Comparison of ENCODE assay signal across 8 cellular contexts in the genomic region with DNA sequence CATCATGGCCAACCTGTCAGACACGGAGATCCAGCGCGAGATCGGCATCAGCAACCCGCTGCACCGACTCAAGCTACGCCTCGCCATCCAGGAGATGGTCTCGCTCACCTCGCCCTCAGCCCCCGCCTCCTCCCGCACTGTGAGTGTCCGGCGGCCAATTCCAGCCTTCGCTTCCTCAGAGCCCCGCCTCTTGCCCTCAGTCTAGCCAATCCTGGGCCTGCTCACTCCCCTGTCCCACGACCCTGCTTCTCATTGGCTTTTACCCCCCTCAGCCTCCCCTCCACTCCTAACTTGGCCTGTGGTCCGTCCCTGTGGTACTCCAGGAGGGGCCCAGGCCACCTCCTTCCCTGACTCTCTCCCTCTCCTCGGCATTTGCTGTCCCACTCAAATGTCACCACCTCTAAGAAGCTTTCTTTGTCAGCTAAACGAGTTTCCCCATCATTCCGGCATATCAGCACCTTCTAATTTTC. TPM values are rescaled to one million over a fixed set of nuclear protein-coding genes. Genes with fewer than 3 reads are reported as not detected.
DNase-seq lines count a peak whose midpoint lies in the region; ATAC-seq and TF ChIP-seq lines count a peak whose summit lies in the region.

No MANE protein-coding gene starts in this region.

- intact Hi-C loops in naive thymus-derived CD4-positive, alpha-beta T cell (cut with micrococcal nuclease), result loop anchor here (2.0 to 10.0 kb wide), 4 partner anchors 14 to 348 kb away; partner anchors contain the start of genes C19orf73 (in 1 of the 2), PPFIA3 (in 1 of the 2) and SLC17A7 (in 1 of the 2)
- intact Hi-C loops in stomach (cut with DNase I; ENCODE audit: low total_unique reads), result no loop called here

- no peaks in the 10 kb centered on the region for H3K27me3 ChIP-seq in BE2C
- H3K27me3 ChIP-seq in GM23248 (replicated peaks; ENCODE audit: insufficient read depth), result no peaks in the 10 kb centered on the region
- no peaks in the 10 kb centered on the region for H3K27me3 ChIP-seq in naive thymus-derived CD4-positive, alpha-beta T cell (ENCODE audit: control insufficient read depth in 2 of 2, insufficient read depth in 2 of 2, low read length in 2 of 2)
- H3K27me3 ChIP-seq in stomach, result no peaks in the 10 kb centered on the region

- H3K9ac ChIP-seq in GM23248, result peak overlapping the region; percentile 61

- H3K4me3 ChIP-seq in BE2C (ENCODE audit: low read depth, low read length), result peak overlapping the region; percentile 66
- peak overlapping the region; percentile 82 for H3K4me3 ChIP-seq in GM23248
- H3K4me3 ChIP-seq in fibroblast of pulmonary artery (replicated peaks; ENCODE audit: low read depth, low read length), result peak overlapping the region; percentile 74
- H3K4me3 ChIP-seq in naive thymus-derived CD4-positive, alpha-beta T cell (ENCODE audit: low read length), result peak overlapping the region; percentile 41
- peak overlapping the region; percentile 43 to 49 (median 44) for H3K4me3 ChIP-seq in stomach

- POLR2A ChIA-PET in naive thymus-derived CD4-positive, alpha-beta T cell (lab: Charles Lee), result interaction anchor here (0.6 to 1.0 kb wide), 2 partner anchors 29 to 734 kb away, joined by 3 read pairs; partner anchors contain the start of genes AKT1S1 and LIN7B

- H3K4me1 Mint-ChIP-seq in activated T-helper 17 cell treated with anti-CD3 and anti-CD28 coated beads, Interleukin-2, amount 50 U/mL, for 72 hours, result peaks cover 23% of the 10 kb centered on the region
- H3K4me1 Mint-ChIP-seq in naive thymus-derived CD4-positive, alpha-beta T cell, result peaks cover 17 to 29% (median 27%) of the 10 kb centered on the region in 7 donors

- ATAC-seq in activated T-helper 17 cell treated with anti-CD3 and anti-CD28 coated beads, Interleukin-2, amount 50 U/mL, for 72 hours (replicated peaks), result peak; percentile 96
- peak; percentile 90 for ATAC-seq in naive thymus-derived CD4-positive, alpha-beta T cell
- ATAC-seq in GM19328 (IDR thresholded peaks at IDR 0.05; ENCODE audit: unreplicated experiment), result no peak

- 3 to 4% methylated on average over 17 to 21 of the region's 21 CpGs for WGBS in GM23248 (ENCODE audit: low coverage in 1 of 2, low lambda C conversion rate in 2 of 2, missing lambda C conversion rate in 2 of 2), 2 experiments
- WGBS in stomach, 5 donors, result 2% methylated on average over 21 of the region's 21 CpGs

- TF ChIP-seq CTCF in BE2C (IDR thresholded peaks at IDR 0.05; ENCODE audit: low read depth, low read length) (no peak), fibroblast of pulmonary artery (IDR thresholded peaks at IDR 0.05; ENCODE audit: low read length, missing control alignments) (no peak), stomach (IDR thresholded peaks at IDR 0.05) (no peak)

- H3K27ac ChIP-seq in GM23248 (no peak overlapping the region), stomach (no peak overlapping the region)
- H3K27ac ChIP-seq in naive thymus-derived CD4-positive, alpha-beta T cell (ENCODE audit: low read depth, low read length), result no peak overlapping the region

- no peaks in the 10 kb centered on the region for H3K79me2 ChIP-seq in GM23248 (ENCODE audit: insufficient read depth)

- in situ Hi-C loops in GM23248 (cut with MboI), result no loop called here

- no peaks in the 10 kb centered on the region for H3K9me3 Mint-ChIP-seq in activated T-helper 17 cell treated with anti-CD3 and anti-CD28 coated beads, Interleukin-2, amount 50 U/mL, for 72 hours
- H3K9me3 Mint-ChIP-seq in naive thymus-derived CD4-positive, alpha-beta T cell, result peaks cover 0 to 1% (median 0%) of the 10 kb centered on the region in 11 donors

- no peaks in the 10 kb centered on the region; the same call in 1 of the 2 replicates for H3K36me3 ChIP-seq in BE2C
- no peaks in the 10 kb centered on the region for H3K36me3 ChIP-seq in GM23248 (ENCODE audit: low read depth)
- H3K36me3 ChIP-seq in naive thymus-derived CD4-positive, alpha-beta T cell (ENCODE audit: control insufficient read depth in 2 of 3, insufficient read depth in 3 of 3, low read length in 3 of 3), result no peaks in the 10 kb centered on the region
- H3K36me3 ChIP-seq in stomach, result no peaks in the 10 kb centered on the region

- peaks cover 28% of the 10 kb centered on the region for H3K27me3 Mint-ChIP-seq in activated T-helper 17 cell treated with anti-CD3 and anti-CD28 coated beads, Interleukin-2, amount 50 U/mL, for 72 hours
- peaks cover 26 to 41% (median 34%) of the 10 kb centered on the region in 5 donors for H3K27me3 Mint-ChIP-seq in naive thymus-derived CD4-positive, alpha-beta T cell

- H4K20me1 ChIP-seq in GM23248 (ENCODE audit: insufficient read depth), result no peaks in the 10 kb centered on the region

- no peaks in the 10 kb centered on the region for H3K9me2 ChIP-seq in GM23248 (ENCODE audit: insufficient read depth)

- CTCF ChIA-PET in naive thymus-derived CD4-positive, alpha-beta T cell (lab: Charles Lee), result interaction anchor here (1.6 kb wide), 1 partner anchor 45 kb away, joined by 3 read pairs; no protein-coding TSS in a partner anchor

- H3K4me3 Mint-ChIP-seq in activated T-helper 17 cell treated with anti-CD3 and anti-CD28 coated beads, Interleukin-2, amount 50 U/mL, for 72 hours, result peak overlapping the region; percentile 77
- peak overlapping the region; percentile 66 to 94 (median 77) for H3K4me3 Mint-ChIP-seq in naive thymus-derived CD4-positive, alpha-beta T cell

- H3K36me3 Mint-ChIP-seq in activated T-helper 17 cell treated with anti-CD3 and anti-CD28 coated beads, Interleukin-2, amount 50 U/mL, for 72 hours (ENCODE audit: low read depth), result no peaks in the 10 kb centered on the region
- peaks cover 0 to 2% (median 0%) of the 10 kb centered on the region in 5 donors for H3K36me3 Mint-ChIP-seq in naive thymus-derived CD4-positive, alpha-beta T cell

- no peak for TF ChIP-seq POLR2A in stomach (IDR thresholded peaks at IDR 0.05)

- H3K9me3 ChIP-seq in BE2C (no peaks in the 10 kb centered on the region), GM23248 (ENCODE audit: low read depth) (no peaks in the 10 kb centered on the region), stomach (no peaks in the 10 kb centered on the region)
- no peaks in the 10 kb centered on the region for H3K9me3 ChIP-seq in naive thymus-derived CD4-positive, alpha-beta T cell (ENCODE audit: control insufficient read depth in 2 of 3, low read length in 3 of 3)

- H3F3A ChIP-seq in GM23248 (ENCODE audit: insufficient read depth), result peaks cover 5% of the 10 kb centered on the region; the same call in 1 of the 2 replicates

- H3K4me2 ChIP-seq in GM23248 (ENCODE audit: unreplicated experiment), result peak overlapping the region; percentile 68

- TF ChIP-seq EP300 in stomach (IDR thresholded peaks at IDR 0.05), result no peak

- DNase-seq in BE2C (peak; percentile 97), GM23248 (peak; percentile 96), NCI-H526 (lab: John Stamatoyannopoulos, UW) (peak; percentile 89 to 97), fibroblast of pulmonary artery (ENCODE audit: low read depth) (peak; percentile 92), stomach (peak; percentile 91)
- DNase-seq in naive thymus-derived CD4-positive, alpha-beta T cell, result peak in 5 of 9 donors; percentile 18 to 79 (median 34)

- H2AFZ ChIP-seq in GM23248, result peak overlapping the region; percentile 99

- H3K27ac Mint-ChIP-seq in activated T-helper 17 cell treated with anti-CD3 and anti-CD28 coated beads, Interleukin-2, amount 50 U/mL, for 72 hours, result no peak overlapping the region
- H3K27ac Mint-ChIP-seq in naive thymus-derived CD4-positive, alpha-beta T cell, result peak overlapping the region in 2 of 9 donors; percentile 20 to 78

- H3K4me1 ChIP-seq in BE2C (peaks cover 4% of the 10 kb centered on the region), GM23248 (ENCODE audit: insufficient read depth) (peaks cover 4% of the 10 kb centered on the region; the same call in 1 of the 2 replicates), stomach (peaks cover 10 to 29% (median 26%) of the 10 kb centered on the region in 4 donors)
- H3K4me1 ChIP-seq in naive thymus-derived CD4-positive, alpha-beta T cell (ENCODE audit: control insufficient read depth in 2 of 2, insufficient read depth in 2 of 2, low read length in 2 of 2), result peaks cover 0 to 7% of the 10 kb centered on the region in 2 donors

RNA-seq across cellular contexts. Expression of gene HRC, which starts 12.3 kb away (rescaled TPM):
- polyA plus RNA-seq in BE2C (2012; ENCODE audit: insufficient read depth, insufficient read length, low read depth), result 0.22 TPM
- total RNA-seq in GM23248 (2014; rRNA removed; shearing (Covaris generic)), result not detected in 2 replicates
- polyA plus RNA-seq in GM23248 (2016; fragmentation: Nextera tagmentation; extraction: Ambion mirVana) (0.10 TPM in 1 of 2 replicates, not detected in the other), stomach (under 1 TPM; 0.44 to 0.83 (median 0.61) TPM)
- total RNA-seq in activated T-helper 17 cell treated with anti-CD3 and anti-CD28 coated beads, Interleukin-2, amount 50 U/mL, for 72 hours, result not detected
- total RNA-seq in naive thymus-derived CD4-positive, alpha-beta T cell, result not detected
- not detected for polyA plus RNA-seq in naive thymus-derived CD4-positive, alpha-beta T cell
- 1 to 10 TPM in 2 of 5 donors, not detected in 3; 1.7 to 8.1 TPM for total RNA-seq in stomach

RNA-seq across cellular contexts. Expression of gene TRPM4, which starts 14.7 kb away (rescaled TPM):
- polyA plus RNA-seq in BE2C (2012; ENCODE audit: insufficient read depth, insufficient read length, low read depth), result 4.1 TPM
- total RNA-seq in GM23248 (2014; rRNA removed; shearing (Covaris generic)), result 18.4 and 18.8 TPM in 2 replicates
- polyA plus RNA-seq in GM23248 (2016; fragmentation: Nextera tagmentation; extraction: Ambion mirVana) (15.8 and 20.1 TPM in 2 replicates), stomach (10 to 100 TPM; 11.8 to 34.3 (median 26.6) TPM)
- total RNA-seq in activated T-helper 17 cell treated with anti-CD3 and anti-CD28 coated beads, Interleukin-2, amount 50 U/mL, for 72 hours, result under 1 TPM in 1 of 2 donors, not detected in 1; 0.52 TPM
- total RNA-seq in naive thymus-derived CD4-positive, alpha-beta T cell, result 1 to 10 TPM in 1 of 5 experiments, under 1 TPM in 3, not detected in 1; 0.72 to 3.2 (median 0.85) TPM
- under 1 TPM in 1 of 2 donors, not detected in 1; 0.13 TPM for polyA plus RNA-seq in naive thymus-derived CD4-positive, alpha-beta T cell
- total RNA-seq in stomach, result 1,000 to 10,000 TPM in 1 of 5 donors, 100 to 1,000 TPM in 3, 10 to 100 TPM in 1; 29.0 to 1,449 (median 158) TPM

RNA-seq across cellular contexts. Expression of gene PPFIA3, which starts 23.6 kb away (rescaled TPM):
- polyA plus RNA-seq in BE2C (2012; ENCODE audit: insufficient read depth, insufficient read length, low read depth), result 44.4 TPM
- 0.63 and 2.4 TPM in 2 replicates for total RNA-seq in GM23248 (2014; rRNA removed; shearing (Covaris generic))
- polyA plus RNA-seq in GM23248 (2016; fragmentation: Nextera tagmentation; extraction: Ambion mirVana) (1.2 TPM in 2 replicates), stomach (10 to 100 TPM in 1 of 3 donors, 1 to 10 TPM in 2; 7.2 to 19.7 (median 9.7) TPM)
- 1 to 10 TPM; 3.6 to 3.9 TPM for total RNA-seq in activated T-helper 17 cell treated with anti-CD3 and anti-CD28 coated beads, Interleukin-2, amount 50 U/mL, for 72 hours
- total RNA-seq in naive thymus-derived CD4-positive, alpha-beta T cell, result 1 to 10 TPM; 2.2 to 4.9 (median 3.3) TPM
- under 1 TPM; 0.15 to 0.54 TPM for polyA plus RNA-seq in naive thymus-derived CD4-positive, alpha-beta T cell
- 10 to 100 TPM in 1 of 5 donors, 1 to 10 TPM in 3, under 1 TPM in 1; 0.45 to 12.7 (median 4.2) TPM for total RNA-seq in stomach

RNA-seq across cellular contexts. Expression of gene C19orf73, which starts 24.0 kb away (rescaled TPM):
- 1.3 TPM for polyA plus RNA-seq in BE2C (2012; ENCODE audit: insufficient read depth, insufficient read length, low read depth)
- 0.86 TPM in 1 of 2 replicates, not detected in the other for total RNA-seq in GM23248 (2014; rRNA removed; shearing (Covaris generic))
- polyA plus RNA-seq in GM23248 (2016; fragmentation: Nextera tagmentation; extraction: Ambion mirVana), result 1.0 and 1.4 TPM in 2 replicates
- total RNA-seq in activated T-helper 17 cell treated with anti-CD3 and anti-CD28 coated beads, Interleukin-2, amount 50 U/mL, for 72 hours, result 1 to 10 TPM in 1 of 2 donors, under 1 TPM in 1; 0.50 to 1.3 TPM
- 1 to 10 TPM; 1.3 to 2.8 (median 2.2) TPM for total RNA-seq in naive thymus-derived CD4-positive, alpha-beta T cell
- polyA plus RNA-seq in naive thymus-derived CD4-positive, alpha-beta T cell, result 1 to 10 TPM; 4.3 to 4.8 TPM
- total RNA-seq in stomach, result not detected
- polyA plus RNA-seq in stomach, result 1 to 10 TPM; 3.4 to 4.2 (median 3.7) TPM

RNA-seq across cellular contexts. Expression of gene LIN7B, which starts 28.7 kb away (rescaled TPM):
- polyA plus RNA-seq in BE2C (2012; ENCODE audit: insufficient read depth, insufficient read length, low read depth), result 22.0 TPM
- 10.7 and 12.5 TPM in 2 replicates for total RNA-seq in GM23248 (2014; rRNA removed; shearing (Covaris generic))
- 11.9 and 12.6 TPM in 2 replicates for polyA plus RNA-seq in GM23248 (2016; fragmentation: Nextera tagmentation; extraction: Ambion mirVana)
- total RNA-seq in activated T-helper 17 cell treated with anti-CD3 and anti-CD28 coated beads, Interleukin-2, amount 50 U/mL, for 72 hours, result 1 to 10 TPM; 4.1 to 4.7 TPM
- 10 to 100 TPM in 4 of 5 experiments, 1 to 10 TPM in 1; 3.7 to 21.7 (median 10.8) TPM for total RNA-seq in naive thymus-derived CD4-positive, alpha-beta T cell
- 1 to 10 TPM; 4.0 to 5.7 TPM for polyA plus RNA-seq in naive thymus-derived CD4-positive, alpha-beta T cell
- total RNA-seq in stomach, result 100 to 1,000 TPM in 1 of 5 donors, 10 to 100 TPM in 2, 1 to 10 TPM in 1, not detected in 1; 5.5 to 118 (median 30.5) TPM
- polyA plus RNA-seq in stomach, result 10 to 100 TPM in 2 of 3 donors, 1 to 10 TPM in 1; 4.0 to 18.1 (median 11.5) TPM

Comparison
In these comparisons a context has a peak if more than half of its experiments do, and no peak if none do; other contexts are left out.
1. DNase-seq: peak in every context shown above with its lines; median percentile 97 in BE2C; 96 in GM23248; 93 in NCI-H526; 92 in fibroblast of pulmonary artery; 91 in stomach; 34 in naive thymus-derived CD4-positive, alpha-beta T cell.